15 cellular contexts compared by ENCODE assay signal in the genomic region with DNA sequence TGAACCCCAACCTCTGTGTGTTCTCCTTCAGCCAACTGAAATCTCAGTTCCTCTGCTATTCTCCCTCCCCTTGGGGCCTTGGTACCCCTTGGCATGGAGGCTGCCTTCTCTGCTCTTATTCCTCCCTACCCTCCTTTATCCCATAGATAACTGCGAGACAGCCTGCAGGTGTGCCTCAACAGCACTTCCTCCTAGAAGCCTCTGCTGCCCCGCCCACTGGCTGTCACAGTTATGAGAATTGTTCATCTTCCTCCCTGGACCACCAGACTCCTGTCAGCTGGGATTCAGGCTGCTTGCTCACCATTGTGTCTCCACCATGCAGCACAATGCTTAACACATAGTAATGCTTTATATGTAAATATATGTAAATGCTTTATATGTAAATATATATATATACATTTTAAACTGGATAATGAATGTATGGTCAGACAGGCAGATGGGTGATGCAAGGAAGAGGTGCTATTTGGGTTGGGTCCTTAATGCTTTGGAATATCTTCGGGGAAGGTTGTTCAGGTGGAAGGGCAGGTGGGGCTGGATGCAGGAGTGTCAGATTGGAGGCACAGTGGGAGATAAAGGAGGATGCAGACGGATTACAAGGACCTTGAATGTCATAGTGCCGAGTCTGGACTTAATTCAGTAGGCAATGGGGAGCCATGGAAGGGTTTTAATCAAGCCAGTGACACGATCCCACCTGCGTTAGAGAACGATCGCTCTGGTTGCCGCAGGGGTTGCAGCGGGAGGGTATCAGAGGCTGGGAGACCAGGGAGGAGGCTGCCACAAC. TPM values are rescaled to one million over a fixed set of nuclear protein-coding genes. Genes with fewer than 3 reads are reported as not detected.
A peak's percentile ranks its signal among the peaks of the same experiment; 100 is the strongest.
DNase-seq lines count a peak whose midpoint lies in the region; ATAC-seq and TF ChIP-seq lines count a peak whose summit lies in the region.
"Had no signal": no experiment of that assay in that cellular context is flagged by ENCODE, and none has a peak within 500 bp of the region (broad histone marks: within the 10 kb centered on the region; RNA-seq: fewer than 3 reads in every experiment).

No MANE protein-coding gene starts in this region.

- in situ Hi-C loops in G401 (cut with HindIII; ENCODE audit: low sequenced_read_pairs): no loop called here

- peak; percentile 75 for DNase-seq in G401 (ENCODE audit: low spot score)
- DNase-seq in Karpas-422: peak; percentile 69
- DNase-seq in T-helper 17 cell: no peak
- peak; percentile 59 for DNase-seq in osteoblast (ENCODE audit: insufficient read length, low spot score, missing footprints)
- no peak for DNase-seq in ureter (ENCODE audit: low spot score)
- no peak for DNase-seq in CD4-positive, alpha-beta T cell
- DNase-seq: ACHN; BE2C; Caco-2; CD4-positive, CD25-positive, alpha-beta regulatory T cell; DMS79 treated with DMSO at 0.1 percent for 48 hours; H9 had no signal

- H4K20me1 ChIP-seq in Karpas-422 (ENCODE audit: insufficient read depth, low read depth, low read length): peaks cover 16% of the 10 kb centered on the region
- no peaks in the 10 kb centered on the region for H4K20me1 ChIP-seq in osteoblast (ENCODE audit: insufficient read depth, low read length)

- H3K9ac ChIP-seq in Karpas-422 (ENCODE audit: low read length): no peak overlapping the region

- no peak overlapping the region for H3K4me3 ChIP-seq in Karpas-422 (ENCODE audit: low read length)
- no peak overlapping the region for H3K4me3 ChIP-seq in osteoblast (ENCODE audit: insufficient read depth, low read length)
- H3K4me3 ChIP-seq: GM12878 had no signal

- no peak for TF ChIP-seq CTCF in osteoblast (IDR thresholded peaks at IDR 0.05; ENCODE audit: extremely low read depth, low read depth, low read length)
- no peak for TF ChIP-seq CTCF in CD4-positive, alpha-beta T cell (IDR thresholded peaks at IDR 0.05)

- H3K36me3 Mint-ChIP-seq in T-helper 17 cell (ENCODE audit: low read depth): peaks cover 12% of the 10 kb centered on the region
- no peaks in the 10 kb centered on the region for H3K36me3 Mint-ChIP-seq in CD4-positive, alpha-beta T cell (ENCODE audit: low read depth)
- H3K36me3 Mint-ChIP-seq: CD4-positive, CD25-positive, alpha-beta regulatory T cell had no signal

- CTCF ChIA-PET in CD4-positive, alpha-beta T cell (lab: Charles Lee): no interaction called here

- peaks cover 8% of the 10 kb centered on the region for H3K4me1 Mint-ChIP-seq in T-helper 17 cell
- H3K4me1 Mint-ChIP-seq in CD4-positive, alpha-beta T cell (ENCODE audit: low read depth): peaks cover 8% of the 10 kb centered on the region

- H3K27ac Mint-ChIP-seq in T-helper 17 cell: peak overlapping the region; percentile 47
- H3K27ac Mint-ChIP-seq in CD4-positive, alpha-beta T cell: no peak overlapping the region
- H3K27ac Mint-ChIP-seq: CD4-positive, CD25-positive, alpha-beta regulatory T cell; H9 had no signal

- POLR2A ChIA-PET in CD4-positive, alpha-beta T cell (lab: Charles Lee): no interaction called here

- ATAC-seq in T-helper 17 cell: no peak
- no peak for ATAC-seq in CD4-positive, alpha-beta T cell (ENCODE audit: poor library complexity)
- no peak for ATAC-seq in esophagus mucosa
- ATAC-seq: GM12878 had no signal

- intact Hi-C loops in CD4-positive, alpha-beta T cell (cut with DNase I, micrococcal nuclease): no loop called here

- H3K9me3 ChIP-seq in Karpas-422 (ENCODE audit: low read length) (no peaks in the 10 kb centered on the region), T-helper 17 cell (ENCODE audit: control insufficient read depth, low read length, poor library complexity, severe bottlenecking) (no peaks in the 10 kb centered on the region), osteoblast (ENCODE audit: low read depth, low read length) (no peaks in the 10 kb centered on the region)
- no peaks in the 10 kb centered on the region for H3K9me3 ChIP-seq in CD4-positive, alpha-beta T cell (ENCODE audit: control insufficient read depth, low read length)
- H3K9me3 ChIP-seq: BE2C, Caco-2 had no signal

- no peak overlapping the region for H3K4me3 Mint-ChIP-seq in T-helper 17 cell
- no peak overlapping the region for H3K4me3 Mint-ChIP-seq in CD4-positive, alpha-beta T cell
- H3K4me3 Mint-ChIP-seq: CD4-positive, CD25-positive, alpha-beta regulatory T cell; H9 had no signal

- H3K9me2 ChIP-seq in Karpas-422 (replicated peaks; ENCODE audit: insufficient read depth, low read length): no peaks in the 10 kb centered on the region

- H3K27ac ChIP-seq in Karpas-422 (ENCODE audit: low read length) (no peak overlapping the region), osteoblast (ENCODE audit: low read depth, low read length) (no peak overlapping the region)
- H3K27ac ChIP-seq in CD4-positive, alpha-beta T cell (ENCODE audit: low read depth, low read length): no peak overlapping the region

- H2AFZ ChIP-seq in Karpas-422 (ENCODE audit: low read length) (no peak overlapping the region), osteoblast (ENCODE audit: low read length) (no peak overlapping the region)

- H3K27me3 Mint-ChIP-seq in T-helper 17 cell: peaks cover 71% of the 10 kb centered on the region
- peaks cover 58% of the 10 kb centered on the region for H3K27me3 Mint-ChIP-seq in CD4-positive, alpha-beta T cell

- H3K4me1 ChIP-seq in Karpas-422 (ENCODE audit: low read length): peaks cover 53% of the 10 kb centered on the region
- H3K4me1 ChIP-seq in osteoblast (ENCODE audit: insufficient read depth, low read length): no peaks in the 10 kb centered on the region
- H3K4me1 ChIP-seq: BE2C had no signal

- H3K36me3 ChIP-seq in Karpas-422 (ENCODE audit: insufficient read depth, low read length) (no peaks in the 10 kb centered on the region), osteoblast (ENCODE audit: insufficient read depth, low read length) (no peaks in the 10 kb centered on the region)
- H3K36me3 ChIP-seq: BE2C had no signal

- H3K9me3 Mint-ChIP-seq in CD4-positive, alpha-beta T cell: no peaks in the 10 kb centered on the region
- H3K9me3 Mint-ChIP-seq: CD4-positive, CD25-positive, alpha-beta regulatory T cell; H9 had no signal

- H3K4me2 ChIP-seq in Karpas-422 (ENCODE audit: low read depth, low read length, poor library complexity, severe bottlenecking) (peak overlapping the region; percentile 3), osteoblast (ENCODE audit: insufficient read depth, low read length) (no peak overlapping the region)

- H3K79me2 ChIP-seq in Karpas-422 (ENCODE audit: low read length) (peaks cover 64% of the 10 kb centered on the region), osteoblast (ENCODE audit: insufficient read depth, low read length) (no peaks in the 10 kb centered on the region)

- H3K27me3 ChIP-seq in Karpas-422 (ENCODE audit: low read length) (no peaks in the 10 kb centered on the region), osteoblast (ENCODE audit: insufficient read depth, low read length) (peaks cover 26% of the 10 kb centered on the region)
- H3K27me3 ChIP-seq in CD4-positive, alpha-beta T cell (ENCODE audit: control insufficient read depth, insufficient read depth, low read length): peaks cover 27% of the 10 kb centered on the region

RNA-seq across cellular contexts. Expression of a gene that starts 4.9 kb away (rescaled TPM):
- total RNA-seq in G401 (2014; rRNA removed; shearing (Covaris generic)): not detected in 2 replicates
- total RNA-seq in Karpas-422 (2014; rRNA removed; shearing (Covaris generic); ENCODE audit: low replicate concordance): 5.5 and 6.4 TPM in 2 replicates
- total RNA-seq in T-helper 17 cell: not detected
- not detected in 2 replicates for total RNA-seq in osteoblast
- total RNA-seq in ureter: 0.23 TPM
- not detected for total RNA-seq in CD4-positive, alpha-beta T cell
- 0.40 TPM for total RNA-seq in esophagus mucosa
- total RNA-seq: CD4-positive, CD25-positive, alpha-beta regulatory T cell; GM12878; H9; HT-29 had no signal

Comparison
In these comparisons a context has a peak if more than half of its experiments do, and no peak if none do; other contexts are left out.
1. DNase-seq: peak in G401 (single experiment), Karpas-422 (single experiment) and osteoblast (single experiment); none in T-helper 17 cell (0 of 3), ureter (single experiment) and CD4-positive, alpha-beta T cell (0 of 10).